19 cellular contexts compared by ENCODE assay signal in the genomic region with DNA sequence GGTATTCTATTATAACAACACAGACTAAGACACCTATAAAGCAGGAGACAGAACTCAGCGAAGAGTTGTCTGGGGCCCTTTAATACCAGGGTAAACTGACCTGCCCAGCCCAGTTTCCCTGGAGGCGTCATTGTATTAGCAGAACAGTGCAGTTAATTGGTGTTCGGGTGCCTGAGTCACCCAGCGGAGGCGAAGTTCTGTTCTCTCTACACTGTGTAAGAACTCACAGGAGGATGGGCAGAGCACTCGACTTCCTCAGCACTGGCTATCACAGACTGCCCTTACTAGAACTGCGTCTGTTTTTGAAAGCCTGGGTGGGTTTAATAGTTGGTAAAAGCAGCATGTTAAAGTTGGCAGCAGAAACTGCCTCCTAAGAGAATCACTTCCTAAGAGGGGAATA.
A peak's percentile ranks its signal among the peaks of the same experiment; 100 is the strongest.
DNase-seq lines count a peak whose midpoint lies in the region; ATAC-seq, FAIRE-seq and TF ChIP-seq lines count a peak whose summit lies in the region.
"Had no signal": no experiment of that assay in that cellular context is flagged by ENCODE, and none has a peak within 500 bp of the region (broad histone marks: within the 10 kb centered on the region; RNA-seq: fewer than 3 reads in every experiment).

No MANE protein-coding gene starts in this region.

- no peak for DNase-seq in A549 (ENCODE audit: low read depth in 1 of 2, low spot score in 1 of 2)
- DNase-seq in HT-29 (ENCODE audit: low spot score), result peak; percentile 58
- DNase-seq in astrocyte of the hippocampus (ENCODE audit: low read depth, low spot score), result peak; percentile 31
- DNase-seq in iris pigment epithelial cell (ENCODE audit: low read depth), result peak; percentile 40
- no peak for DNase-seq in NCI-H510A (lab: John Stamatoyannopoulos, UW)
- no peak for DNase-seq in H54 (ENCODE audit: insufficient read length, low spot score)
- DNase-seq: ACHN; activated CD4-positive, alpha-beta T cell treated with anti-CD3 and anti-CD28 coated beads for 4 hours; CD4-positive, alpha-beta memory T cell; HFFc6; midbrain; NCI-H187; NCI-H524; OCI-M1; retina; stimulated activated CD4-positive, alpha-beta T cell treated with anti-CD3 and anti-CD28 coated beads, Interleukin-2, amount 100 ng/mL, for 24 hours had no signal

- POLR2A ChIA-PET in A549 (lab: Yijun Ruan, JAX), result no interaction called here

- no peak for TF ChIP-seq RAD21 in A549 (conservative IDR thresholded peaks at IDR 0.05 in 1 of 2, IDR thresholded peaks at IDR 0.05 in 1 of 2)

- no peak overlapping the region for H3K4me2 ChIP-seq in A549
- H3K4me2 ChIP-seq: neural progenitor cell had no signal

- no peak for TF ChIP-seq EP300 in A549 (IDR thresholded peaks at IDR 0.05)

- 59% methylated on average over 6 of the region's 7 CpGs for WGBS in A549 (ENCODE audit: missing lambda C conversion rate)

- TF ChIP-seq CTCF in A549 (IDR thresholded peaks at IDR 0.05), result no peak

- H3K27ac ChIP-seq in A549, result peak overlapping the region; percentile 3 to 70; a peak in 4 of 6 replicates
- H3K27ac ChIP-seq: neural progenitor cell had no signal

- CTCF ChIA-PET in A549 (lab: Yijun Ruan, JAX), result interaction anchor here (0.8 to 1.5 kb wide), 3 partner anchors 9 to 212 kb away, joined by 3 read pairs; no protein-coding TSS in a partner anchor

- no peaks in the 10 kb centered on the region for H3K9me3 ChIP-seq in A549

- H3K4me1 ChIP-seq in A549, result peaks cover 16% of the 10 kb centered on the region; the same call in 2 of the 3 replicates
- H3K4me1 ChIP-seq: neural progenitor cell had no signal

- ATAC-seq in A549 (peak in 1 of 2 experiments; percentile 42; a peak in 1 of 6 replicates), GM21528 (IDR thresholded peaks at IDR 0.05; ENCODE audit: low FRiP score, unreplicated experiment) (no peak), GM18519 (IDR thresholded peaks at IDR 0.05; ENCODE audit: low FRiP score, unreplicated experiment) (no peak)

- no peak for FAIRE-seq in A549 (lab: Jason Lieb, UNC)
- FAIRE-seq in H54 (lab: Jason Lieb, UNC), result no peak

- TF ChIP-seq POLR2A in A549 (IDR thresholded peaks at IDR 0.05; ENCODE audit: low read length) (no peak), H54 (IDR thresholded peaks at IDR 0.05; ENCODE audit: low read depth, low read length) (no peak)

- no peak overlapping the region for H3K4me3 ChIP-seq in A549
- H3K4me3 ChIP-seq: neural progenitor cell had no signal

TF ChIP-seq in A549, 52 proteins besides CTCF, POLR2A, EP300 and RAD21:
- no peak for TF ChIP-seq ZFP36 (IDR thresholded peaks at IDR 0.05; ENCODE audit: borderline replicate concordance, partially characterized antibody)
TF ChIP-seq in A549: peak in this region for 0.

Comparison
In these comparisons a context has a peak if more than half of its experiments do, and no peak if none do; other contexts are left out.
1. DNase-seq: peak in HT-29 (single experiment), astrocyte of the hippocampus (single experiment) and iris pigment epithelial cell (single experiment); none in A549 (0 of 2), NCI-H510A (single experiment) and H54 (single experiment).